ENCODE assay signal across 7 cellular contexts in the genomic region with DNA sequence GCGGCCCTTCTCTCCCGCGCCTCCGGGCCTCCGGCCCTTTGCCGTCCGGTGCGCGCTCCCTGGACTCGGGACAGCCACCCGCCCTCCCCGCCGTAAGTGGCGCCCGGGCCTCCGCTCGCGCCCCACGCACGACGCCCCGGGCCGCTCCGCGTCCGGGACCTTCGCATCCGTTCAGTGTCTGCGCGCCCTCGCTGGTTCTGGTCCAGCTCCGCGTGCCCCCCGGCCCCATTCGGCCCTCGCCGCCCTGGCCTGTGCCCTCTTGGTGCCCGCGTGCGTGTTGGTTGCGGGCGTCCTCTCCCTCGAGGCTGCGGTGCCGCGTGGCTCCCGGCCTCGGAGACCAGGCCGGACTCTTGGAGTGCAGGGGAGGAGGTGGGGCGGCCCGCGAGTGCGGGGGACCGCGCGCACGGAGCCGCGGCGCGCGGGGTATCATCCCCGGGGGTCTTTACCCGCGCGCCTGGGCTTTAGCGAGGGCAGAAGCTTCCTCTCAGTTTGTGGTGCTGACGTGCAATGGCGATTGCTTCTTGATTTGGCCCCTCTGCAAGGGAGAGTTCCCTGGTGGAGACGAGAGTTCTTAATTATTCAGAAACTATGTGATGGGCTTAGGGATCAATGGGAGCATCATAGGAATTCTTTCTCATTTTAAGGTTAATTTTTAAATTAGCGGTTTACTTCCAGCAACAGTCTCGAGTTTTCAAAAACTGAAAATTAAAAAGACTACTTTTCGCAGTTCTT. TPM values are rescaled to one million over a fixed set of nuclear protein-coding genes. Genes with fewer than 3 reads are reported as not detected.
DNase-seq lines count a peak whose midpoint lies in the region; ATAC-seq and TF ChIP-seq lines count a peak whose summit lies in the region.

No MANE protein-coding gene starts in this region.

- 3% methylated on average over 73 of the region's 73 CpGs for WGBS in urinary bladder

- H3K4me1 Mint-ChIP-seq in chondrocyte (ENCODE audit: low read depth): peaks cover 15% of the 10 kb centered on the region

- H3K4me1 ChIP-seq in urinary bladder (ENCODE audit: insufficient read depth): no peaks in the 10 kb centered on the region

- H3K4me3 ChIP-seq in urinary bladder (ENCODE audit: low read depth, low read length): peak overlapping the region; percentile 89

- in situ Hi-C loops in KBM-7 (cut with MboI; ENCODE audit: low pct_unique_long_range_greater_than_20kb, low sequenced_read_pairs): no loop called here

- H3K36me3 ChIP-seq in urinary bladder (ENCODE audit: insufficient read depth): no peaks in the 10 kb centered on the region

- TF ChIP-seq CTCF in chondrocyte (IDR thresholded peaks at IDR 0.05): no peak

- peak; percentile 40 for DNase-seq in KBM-7
- DNase-seq in chondrocyte (ENCODE audit: low spot score): no peak
- DNase-seq in medulla oblongata (ENCODE audit: extremely low spot score): peak; percentile 17
- no peak for DNase-seq in NCI-H1930 (lab: John Stamatoyannopoulos, UW)

- no peak overlapping the region for H3K27ac ChIP-seq in urinary bladder (ENCODE audit: low read depth)

- H3K4me3 Mint-ChIP-seq in chondrocyte (ENCODE audit: unreplicated experiment): peak overlapping the region; percentile 76

- peaks cover 17% of the 10 kb centered on the region for H3K27me3 Mint-ChIP-seq in chondrocyte (ENCODE audit: low read depth)

- H3K36me3 Mint-ChIP-seq in chondrocyte (ENCODE audit: low read depth): no peaks in the 10 kb centered on the region

- no peaks in the 10 kb centered on the region for H3K9me3 Mint-ChIP-seq in chondrocyte (ENCODE audit: low read depth)

- peak overlapping the region; percentile 59 for H3K27ac Mint-ChIP-seq in chondrocyte (ENCODE audit: unreplicated experiment)

- ATAC-seq in GM18867 (IDR thresholded peaks at IDR 0.05; ENCODE audit: unreplicated experiment) (peak; percentile 4), GM21447 (IDR thresholded peaks at IDR 0.05; ENCODE audit: unreplicated experiment) (no peak)

RNA-seq across cellular contexts. Expression of a gene that starts 0.8 kb away (rescaled TPM):
- total RNA-seq in chondrocyte (18.5 to 24.9 TPM (median 23.6 TPM) in 3 replicates), urinary bladder (9.0 TPM)
- polyA plus RNA-seq in urinary bladder: 13.6 TPM

Comparison
In these comparisons a context has a peak if more than half of its experiments do, and no peak if none do; other contexts are left out.
1. DNase-seq: peak in KBM-7 (single experiment) and medulla oblongata (single experiment); none in chondrocyte (single experiment) and NCI-H1930 (0 of 2).